ENCODE assay signal across 11 cellular contexts in genomic region chr9:13569706-13570423, GRCh38.
A peak's percentile ranks its signal among the peaks of the same experiment; 100 is the strongest.
DNase-seq lines count a peak whose midpoint lies in the region; ATAC-seq and TF ChIP-seq lines count a peak whose summit lies in the region.
"Had no signal": no experiment of that assay in that cellular context is flagged by ENCODE, and none has a peak within 500 bp of the region (broad histone marks: within the 10 kb centered on the region; RNA-seq: fewer than 3 reads in every experiment).

No MANE protein-coding gene starts in this region.

- H3K4me2 ChIP-seq in osteoblast (ENCODE audit: insufficient read depth, low read length) = no peak overlapping the region

- no peak for TF ChIP-seq CTCF in fibroblast of villous mesenchyme (IDR thresholded peaks at IDR 0.05; ENCODE audit: insufficient read depth, low read depth, low read length)
- no peak for TF ChIP-seq CTCF in osteoblast (IDR thresholded peaks at IDR 0.05; ENCODE audit: extremely low read depth, low read depth, low read length)

- no peak for ATAC-seq in GM19324 (IDR thresholded peaks at IDR 0.05; ENCODE audit: low FRiP score, unreplicated experiment)
- ATAC-seq: activated T-cell treated with anti-CD3 and anti-CD28 coated beads, Interleukin-2, amount 50 U/mL, for 72 hours had no signal

- no peaks in the 10 kb centered on the region for H3K9me3 ChIP-seq in adipocyte (ENCODE audit: control insufficient read depth, low read length)
- no peaks in the 10 kb centered on the region for H3K9me3 ChIP-seq in osteoblast (ENCODE audit: low read depth, low read length)

- H3K4me1 ChIP-seq in adipocyte (ENCODE audit: control insufficient read depth, insufficient read depth, low read length) = peaks cover 32% of the 10 kb centered on the region
- H3K4me1 ChIP-seq in osteoblast (ENCODE audit: insufficient read depth, low read length) = peaks cover 14% of the 10 kb centered on the region

- H3K27me3 ChIP-seq in adipocyte (replicated peaks; ENCODE audit: control insufficient read depth, insufficient read depth, low read length) = no peaks in the 10 kb centered on the region
- H3K27me3 ChIP-seq in osteoblast (ENCODE audit: insufficient read depth, low read length) = no peaks in the 10 kb centered on the region

- H3K27ac ChIP-seq in osteoblast (ENCODE audit: low read depth, low read length) = no peak overlapping the region

- peak overlapping the region; percentile 32 for H3K4me3 ChIP-seq in adipocyte (ENCODE audit: low read length)
- H3K4me3 ChIP-seq in fibroblast of villous mesenchyme (ENCODE audit: low read depth, low read length) = no peak overlapping the region
- no peak overlapping the region for H3K4me3 ChIP-seq in osteoblast (ENCODE audit: insufficient read depth, low read length)

- H3K36me3 ChIP-seq in adipocyte (ENCODE audit: control insufficient read depth, insufficient read depth, low read length, severe bottlenecking) (no peaks in the 10 kb centered on the region), osteoblast (ENCODE audit: insufficient read depth, low read length) (no peaks in the 10 kb centered on the region)

- H2AFZ ChIP-seq in osteoblast (ENCODE audit: low read length) = no peak overlapping the region

- DNase-seq in AG20443 (ENCODE audit: low spot score) (peak; percentile 20), adipocyte (ENCODE audit: low read depth) (peak; percentile 33), fibroblast of villous mesenchyme (ENCODE audit: low read depth) (peak; percentile 14), osteoblast (ENCODE audit: insufficient read length, low spot score, missing footprints) (peak; percentile 35), 8988T (no peak), NCI-H1105 (lab: John Stamatoyannopoulos, UW) (no peak)
- DNase-seq in activated T-cell treated with anti-CD3 and anti-CD28 coated beads, Interleukin-2, amount 50 U/mL, for 48 hours = no peak
- DNase-seq: activated B cell treated with CpG ODN at 0.5 μM for 24 hours; activated T-cell treated with anti-CD3 and anti-CD28 coated beads, Interleukin-2, amount 50 U/mL, for 72 hours; mesendoderm had no signal

- H3K9ac ChIP-seq in adipocyte (ENCODE audit: low read length) = no peak overlapping the region

- no peaks in the 10 kb centered on the region for H3K79me2 ChIP-seq in osteoblast (ENCODE audit: insufficient read depth, low read length)

- H4K20me1 ChIP-seq in osteoblast (ENCODE audit: insufficient read depth, low read length) = no peaks in the 10 kb centered on the region

Comparison
In these comparisons a context has a peak if more than half of its experiments do, and no peak if none do; other contexts are left out.
1. DNase-seq: peak in AG20443 (single experiment), adipocyte (single experiment), fibroblast of villous mesenchyme (single experiment) and osteoblast (single experiment); none in 8988T (single experiment), activated T-cell treated with anti-CD3 and anti-CD28 coated beads, Interleukin-2, amount 50 U/mL, for 48 hours (0 of 2) and NCI-H1105 (single experiment).